16 cellular contexts compared by ENCODE assay signal in the genomic region with DNA sequence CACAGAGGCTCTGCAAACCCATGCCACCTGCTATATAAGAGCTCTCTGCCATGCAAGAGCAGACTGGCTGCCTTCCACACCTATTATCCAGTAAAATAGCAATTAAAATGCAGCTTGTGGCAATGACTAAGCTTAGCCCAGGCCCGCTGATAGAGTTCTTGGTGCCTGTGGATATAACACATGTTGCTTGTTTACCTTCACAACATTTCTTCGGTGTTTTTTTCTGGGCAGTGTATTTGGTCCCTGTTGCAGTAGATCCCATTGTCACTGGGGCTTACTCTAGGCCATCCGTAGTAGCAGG.
A peak's percentile ranks its signal among the peaks of the same experiment; 100 is the strongest.
DNase-seq lines count a peak whose midpoint lies in the region; ATAC-seq, FAIRE-seq and TF ChIP-seq lines count a peak whose summit lies in the region.
"Had no signal": no experiment of that assay in that cellular context is flagged by ENCODE, and none has a peak within 500 bp of the region (broad histone marks: within the 10 kb centered on the region; RNA-seq: fewer than 3 reads in every experiment).

No MANE protein-coding gene starts in this region.

- in situ Hi-C loops in GM12878 (cut with MboI), result no loop called here

- RAD21 ChIA-PET in GM12878 (lab: Charles Lee; ENCODE audit: unreplicated experiment), result interaction anchor here (0.8 kb wide), 1 partner anchor 80 kb away, joined by 3 read pairs; no protein-coding TSS in a partner anchor

- peak overlapping the region; percentile 56 for H3K4me3 Mint-ChIP-seq in activated naive CD8-positive, alpha-beta T cell
- no peak overlapping the region for H3K4me3 Mint-ChIP-seq in activated naive CD8-positive, alpha-beta T cell treated with anti-CD3 and anti-CD28 coated beads, Interleukin-2, amount 50 U/mL, for 24 hours
- no peak overlapping the region for H3K4me3 Mint-ChIP-seq in Calu3 (ENCODE audit: low read depth, unreplicated experiment)
- H3K4me3 Mint-ChIP-seq: nephron had no signal

- peaks cover 3% of the 10 kb centered on the region for H3K36me3 Mint-ChIP-seq in activated naive CD8-positive, alpha-beta T cell
- no peaks in the 10 kb centered on the region for H3K36me3 Mint-ChIP-seq in activated naive CD8-positive, alpha-beta T cell treated with anti-CD3 and anti-CD28 coated beads, Interleukin-2, amount 50 U/mL, for 24 hours (ENCODE audit: low read depth)
- no peaks in the 10 kb centered on the region for H3K36me3 Mint-ChIP-seq in Calu3 (ENCODE audit: insufficient read depth, unreplicated experiment)
- H3K36me3 Mint-ChIP-seq: CD4-positive, CD25-positive, alpha-beta regulatory T cell had no signal

- FAIRE-seq in GM12878 (lab: Jason Lieb, UNC), result no peak

- peak overlapping the region; percentile 93 for H2AFZ ChIP-seq in GM12878 (ENCODE audit: control insufficient read depth, low read depth, low read length)
- H2AFZ ChIP-seq: GM23248 had no signal

- intact Hi-C loops in GM12878 (cut with micrococcal nuclease; ENCODE audit: unreplicated experiment), result no loop called here
- intact Hi-C loops in Calu3 (cut with micrococcal nuclease; ENCODE audit: unreplicated experiment), result no loop called here

- 63% methylated on average over 3 of the region's 3 CpGs for WGBS in GM12878 (ENCODE audit: insufficient coverage, insufficient replicate concordance, low lambda C conversion rate, missing lambda C conversion rate)

- BruUV-seq in GM12878 (replicated peaks; lab: Mats Ljungman, UMichigan) (no TSS peak), Calu3 (replicated peaks; lab: Mats Ljungman, UMichigan) (no TSS peak)

- H3K9me3 Mint-ChIP-seq in activated naive CD8-positive, alpha-beta T cell (ENCODE audit: low read depth), result no peaks in the 10 kb centered on the region
- no peaks in the 10 kb centered on the region for H3K9me3 Mint-ChIP-seq in activated naive CD8-positive, alpha-beta T cell treated with anti-CD3 and anti-CD28 coated beads, Interleukin-2, amount 50 U/mL, for 24 hours
- H3K9me3 Mint-ChIP-seq in Calu3 (ENCODE audit: low read depth, unreplicated experiment), result no peaks in the 10 kb centered on the region
- H3K9me3 Mint-ChIP-seq: nephron had no signal

- H3K36me3 ChIP-seq in GM12878 (ENCODE audit: control insufficient read depth in 2 of 2, insufficient read depth in 2 of 2, low read length in 1 of 2), result no peaks in the 10 kb centered on the region
- H3K36me3 ChIP-seq: upper lobe of right lung, WERI-Rb-1 had no signal

- POLR2A ChIA-PET in GM12878 (lab: Charles Lee), result no interaction called here
- POLR2A ChIA-PET in GM10248 (lab: Yijun Ruan, JAX), result no interaction called here

- no peak for TF ChIP-seq RAD21 in GM12878 (IDR thresholded peaks at IDR 0.05; ENCODE audit: insufficient read depth, low read depth, low read length)

- peaks cover 2% of the 10 kb centered on the region for H3K27me3 Mint-ChIP-seq in activated naive CD8-positive, alpha-beta T cell
- peaks cover 2% of the 10 kb centered on the region for H3K27me3 Mint-ChIP-seq in activated naive CD8-positive, alpha-beta T cell treated with anti-CD3 and anti-CD28 coated beads, Interleukin-2, amount 50 U/mL, for 24 hours
- peaks cover 35% of the 10 kb centered on the region for H3K27me3 Mint-ChIP-seq in Calu3 (ENCODE audit: unreplicated experiment)

- peak overlapping the region; percentile 95 for H3K4me2 ChIP-seq in GM12878 (ENCODE audit: control insufficient read depth, insufficient read depth)

- DNase-seq in activated naive CD8-positive, alpha-beta T cell treated with anti-CD3 and anti-CD28 coated beads, Interleukin-2, amount 50 U/mL, for 24 hours, result no peak
- DNase-seq in NB4 (ENCODE audit: low read depth) (no peak), GM12878 (ENCODE audit: low read depth, low spot score) (no peak), GM10248 (ENCODE audit: extremely low spot score) (no peak), Calu3 (no peak)
- no peak for DNase-seq in central memory CD4-positive, alpha-beta T cell
- DNase-seq: amniotic stem cell; GM23248; NCI-H146; stimulated activated CD4-positive, alpha-beta T cell treated with anti-CD3 and anti-CD28 coated beads, Interleukin-4, amount 100 ng/mL, for 1 hour; upper lobe of right lung; WERI-Rb-1 had no signal

- peaks cover 5% of the 10 kb centered on the region for H3K79me2 ChIP-seq in GM12878 (ENCODE audit: control insufficient read depth, insufficient read depth, low read length)

- H3K27me3 ChIP-seq in GM12878 (replicated peaks in 1 of 2; ENCODE audit: control insufficient read depth in 2 of 2, insufficient read depth in 2 of 2, low read length in 1 of 2), result no peaks in the 10 kb centered on the region
- H3K27me3 ChIP-seq: upper lobe of right lung had no signal

- no peaks in the 10 kb centered on the region for H3K9me3 ChIP-seq in GM12878 (replicated peaks; ENCODE audit: control insufficient read depth, insufficient read depth, low read length)
- H3K9me3 ChIP-seq: upper lobe of right lung had no signal

- SMC1A ChIA-PET in GM12878 (lab: Charles Lee; ENCODE audit: uncharacterized antibody, unreplicated experiment), result no interaction called here

- TF ChIP-seq EP300 in GM12878 (IDR thresholded peaks at IDR 0.05; ENCODE audit: borderline replicate concordance in 1 of 2, control insufficient read depth in 1 of 2, low read depth in 2 of 2, low read length in 2 of 2), result no peak

- H3K27ac ChIP-seq in GM12878 (ENCODE audit: control insufficient read depth, insufficient read depth) (peak overlapping the region; percentile 61; the same call in 1 of the 2 replicates), temporal lobe (ENCODE audit: low read depth, low read length) (peak overlapping the region; percentile 60)
- H3K27ac ChIP-seq: GM23248, WERI-Rb-1 had no signal

- CTCF ChIA-PET in GM12878 (lab: Yijun Ruan, JAX) (no interaction called here), GM10248 (lab: Yijun Ruan, JAX) (interaction anchor here (1.0 to 1.6 kb wide), 5 partner anchors 9 to 80 kb away, joined by 3 to 6 read pairs (median 4); no protein-coding TSS in a partner anchor), Calu3 (lab: Charles Lee) (interaction anchor here (0.6 kb wide), 1 partner anchor 62 kb away, joined by 3 read pairs; no protein-coding TSS in a partner anchor)

- peak overlapping the region; percentile 63; the same call in 1 of the 2 replicates for H3K9ac ChIP-seq in GM12878 (ENCODE audit: control insufficient read depth, insufficient read depth, low read length)
- H3K9ac ChIP-seq: GM23248 had no signal

- H3K4me1 ChIP-seq in GM12878 (ENCODE audit: control insufficient read depth, insufficient read depth, low read length), result peaks cover 19% of the 10 kb centered on the region

- H4K20me1 ChIP-seq in GM12878 (ENCODE audit: control insufficient read depth, insufficient read depth), result no peaks in the 10 kb centered on the region

- peak overlapping the region; percentile 91 for H3K4me3 ChIP-seq in NB4 (ENCODE audit: low read depth, low read length)
- H3K4me3 ChIP-seq in GM12878, result no peak overlapping the region
- H3K4me3 ChIP-seq: GM23248 had no signal

- H3K27ac Mint-ChIP-seq in activated naive CD8-positive, alpha-beta T cell, result no peak overlapping the region
- H3K27ac Mint-ChIP-seq in activated naive CD8-positive, alpha-beta T cell treated with anti-CD3 and anti-CD28 coated beads, Interleukin-2, amount 50 U/mL, for 24 hours, result no peak overlapping the region
- no peak overlapping the region for H3K27ac Mint-ChIP-seq in Calu3 (ENCODE audit: unreplicated experiment)
- H3K27ac Mint-ChIP-seq: nephron had no signal

- peaks cover 23% of the 10 kb centered on the region for H3K4me1 Mint-ChIP-seq in activated naive CD8-positive, alpha-beta T cell (ENCODE audit: low read depth)
- peaks cover 37% of the 10 kb centered on the region for H3K4me1 Mint-ChIP-seq in activated naive CD8-positive, alpha-beta T cell treated with anti-CD3 and anti-CD28 coated beads, Interleukin-2, amount 50 U/mL, for 24 hours
- H3K4me1 Mint-ChIP-seq in Calu3 (ENCODE audit: low read depth, unreplicated experiment), result no peaks in the 10 kb centered on the region

- TF ChIP-seq POLR2A in NB4 (IDR thresholded peaks at IDR 0.05; ENCODE audit: extremely low read depth, insufficient read length), result no peak
- no peak for TF ChIP-seq POLR2A in GM12878 (IDR thresholded peaks at IDR 0.05; ENCODE audit: low read depth, low read length)

- ATAC-seq in activated naive CD8-positive, alpha-beta T cell treated with anti-CD3 and anti-CD28 coated beads, Interleukin-2, amount 50 U/mL, for 24 hours, result no peak
- no peak for ATAC-seq in GM12878

- no peak for TF ChIP-seq CTCF in NB4 (IDR thresholded peaks at IDR 0.05; ENCODE audit: low read depth, low read length)
- no peak for TF ChIP-seq CTCF in GM12878 (IDR thresholded peaks at IDR 0.05 in 2 of 3, conservative IDR thresholded peaks at IDR 0.05 in 1 of 3; ENCODE audit: control insufficient read depth in 2 of 3, extremely low read depth in 1 of 3, insufficient read depth in 1 of 3, low read depth in 3 of 3, low read length in 3 of 3)
- no peak for TF ChIP-seq CTCF in GM10248 (IDR thresholded peaks at IDR 0.05; ENCODE audit: control extremely low read depth, extremely low read depth, low read depth, missing control alignments)
- TF ChIP-seq CTCF in Calu3 (IDR thresholded peaks at IDR 0.05; ENCODE audit: unreplicated experiment), result no peak

TF ChIP-seq in GM12878, 131 proteins besides CTCF, POLR2A, EP300 and RAD21 (continues in another document):
- TF ChIP-seq PAX5 (IDR thresholded peaks at IDR 0.05; ENCODE audit: borderline replicate concordance, low read depth, low read length) (no peak), CREM (IDR thresholded peaks at IDR 0.05; ENCODE audit: low read depth) (no peak), SMARCA5 (IDR thresholded peaks at IDR 0.05) (no peak), CBX3 (IDR thresholded peaks at IDR 0.05; ENCODE audit: borderline replicate concordance, low read depth) (no peak), IKZF2 (IDR thresholded peaks at IDR 0.05) (no peak), SIX5 (IDR thresholded peaks at IDR 0.05; ENCODE audit: low read depth, low read length, severe bottlenecking) (no peak)
- TF ChIP-seq, protein P1, sequence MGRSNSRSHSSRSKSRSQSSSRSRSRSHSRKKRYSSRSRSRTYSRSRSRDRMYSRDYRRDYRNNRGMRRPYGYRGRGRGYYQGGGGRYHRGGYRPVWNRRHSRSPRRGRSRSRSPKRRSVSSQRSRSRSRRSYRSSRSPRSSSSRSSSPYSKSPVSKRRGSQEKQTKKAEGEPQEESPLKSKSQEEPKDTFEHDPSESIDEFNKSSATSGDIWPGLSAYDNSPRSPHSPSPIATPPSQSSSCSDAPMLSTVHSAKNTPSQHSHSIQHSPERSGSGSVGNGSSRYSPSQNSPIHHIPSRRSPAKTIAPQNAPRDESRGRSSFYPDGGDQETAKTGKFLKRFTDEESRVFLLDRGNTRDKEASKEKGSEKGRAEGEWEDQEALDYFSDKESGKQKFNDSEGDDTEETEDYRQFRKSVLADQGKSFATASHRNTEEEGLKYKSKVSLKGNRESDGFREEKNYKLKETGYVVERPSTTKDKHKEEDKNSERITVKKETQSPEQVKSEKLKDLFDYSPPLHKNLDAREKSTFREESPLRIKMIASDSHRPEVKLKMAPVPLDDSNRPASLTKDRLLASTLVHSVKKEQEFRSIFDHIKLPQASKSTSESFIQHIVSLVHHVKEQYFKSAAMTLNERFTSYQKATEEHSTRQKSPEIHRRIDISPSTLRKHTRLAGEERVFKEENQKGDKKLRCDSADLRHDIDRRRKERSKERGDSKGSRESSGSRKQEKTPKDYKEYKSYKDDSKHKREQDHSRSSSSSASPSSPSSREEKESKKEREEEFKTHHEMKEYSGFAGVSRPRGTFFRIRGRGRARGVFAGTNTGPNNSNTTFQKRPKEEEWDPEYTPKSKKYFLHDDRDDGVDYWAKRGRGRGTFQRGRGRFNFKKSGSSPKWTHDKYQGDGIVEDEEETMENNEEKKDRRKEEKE (IDR thresholded peaks at IDR 0.05), result no peak
